In genomic region chr6:19337103-19337502, GRCh38 we compare ENCODE assay signal across 17 cellular contexts.
DNase-seq lines count a peak whose midpoint lies in the region; TF ChIP-seq lines count a peak whose summit lies in the region.
"Had no signal": no experiment of that assay in that cellular context is flagged by ENCODE, and none has a peak within 500 bp of the region (broad histone marks: within the 10 kb centered on the region; RNA-seq: fewer than 3 reads in every experiment).

No MANE protein-coding gene starts in this region.

- 83% methylated on average over 5 of the region's 6 CpGs for WGBS in hepatocyte (ENCODE audit: low lambda C conversion rate, missing lambda C conversion rate)

- H3K79me2 ChIP-seq in hepatocyte, result no peaks in the 10 kb centered on the region

- H3K4me3 ChIP-seq in H7 (ENCODE audit: insufficient read depth, low read depth, low read length) (no peak overlapping the region), hepatocyte (no peak overlapping the region)
- H3K4me3 ChIP-seq: BLaER1 treated with 17β-estradiol and CSF1 and Interleukin-3, amounts not matched to agents 10 nM and 100 nM; GM12878 had no signal

- no peak for TF ChIP-seq CTCF in hepatocyte (IDR thresholded peaks at IDR 0.05; ENCODE audit: poor library complexity)

- H3K27me3 ChIP-seq in H7 (ENCODE audit: control insufficient read depth, insufficient read depth, low read length) (no peaks in the 10 kb centered on the region), hepatocyte (no peaks in the 10 kb centered on the region)
- H3K27me3 ChIP-seq: BLaER1 treated with 17β-estradiol and CSF1 and Interleukin-3, amounts not matched to agents 10 nM and 100 nM had no signal

- no peak overlapping the region for H3K4me2 ChIP-seq in hepatocyte
- H3K4me2 ChIP-seq: BLaER1 treated with 17β-estradiol and CSF1 and Interleukin-3, amounts not matched to agents 10 nM and 100 nM had no signal

- H3K27ac ChIP-seq in hepatocyte, result no peak overlapping the region
- H3K27ac ChIP-seq: BLaER1 treated with 17β-estradiol and CSF1 and Interleukin-3, amounts not matched to agents 10 nM and 100 nM had no signal

- no peaks in the 10 kb centered on the region for H4K20me1 ChIP-seq in hepatocyte (ENCODE audit: insufficient read depth, poor library complexity, severe bottlenecking)
- H4K20me1 ChIP-seq: BLaER1 treated with 17β-estradiol and CSF1 and Interleukin-3, amounts not matched to agents 10 nM and 100 nM had no signal

- H3K36me3 ChIP-seq in H7 (replicated peaks; ENCODE audit: control insufficient read depth, insufficient read depth, low read length) (no peaks in the 10 kb centered on the region), hepatocyte (replicated peaks; ENCODE audit: insufficient read depth, low read depth) (no peaks in the 10 kb centered on the region)
- H3K36me3 ChIP-seq: BLaER1 treated with 17β-estradiol and CSF1 and Interleukin-3, amounts not matched to agents 10 nM and 100 nM had no signal

- no peaks in the 10 kb centered on the region for H3K9me2 ChIP-seq in hepatocyte (replicated peaks; ENCODE audit: insufficient read depth)

- H2AFZ ChIP-seq in hepatocyte, result no peak overlapping the region

- H3K4me1 ChIP-seq in hepatocyte (ENCODE audit: insufficient read depth), result no peaks in the 10 kb centered on the region
- H3K4me1 ChIP-seq: BLaER1 treated with 17β-estradiol and CSF1 and Interleukin-3, amounts not matched to agents 10 nM and 100 nM had no signal

- H3K9me3 ChIP-seq in hepatocyte (ENCODE audit: low read depth), result no peaks in the 10 kb centered on the region
- H3K9me3 ChIP-seq: BLaER1 treated with 17β-estradiol and CSF1 and Interleukin-3, amounts not matched to agents 10 nM and 100 nM had no signal

- DNase-seq in H7 (peak; percentile 39), amniotic epithelial cell (ENCODE audit: low read depth) (peak; percentile 9), iPS-NIHi11 (ENCODE audit: low spot score) (peak; percentile 45), NCI-H510A (lab: John Stamatoyannopoulos, UW) (no peak), hypothalamus (lab: John Stamatoyannopoulos, UW) (no peak), medulla oblongata (ENCODE audit: extremely low spot score) (no peak), hepatocyte (ENCODE audit: low spot score) (no peak)
- DNase-seq: Calu3; CD8-positive, alpha-beta T cell; DMS 273 treated with DMSO at 0.1 percent for 48 hours; DMS53; DND-41; EL; HFFc6; IMR-90 had no signal

Comparison
In these comparisons a context has a peak if more than half of its experiments do, and no peak if none do; other contexts are left out.
1. DNase-seq: peak in H7 (single experiment), amniotic epithelial cell (single experiment) and iPS-NIHi11 (single experiment); none in NCI-H510A (single experiment), hypothalamus (0 of 51), medulla oblongata (single experiment) and hepatocyte (single experiment).